16 cellular contexts compared by ENCODE assay signal in the genomic region with DNA sequence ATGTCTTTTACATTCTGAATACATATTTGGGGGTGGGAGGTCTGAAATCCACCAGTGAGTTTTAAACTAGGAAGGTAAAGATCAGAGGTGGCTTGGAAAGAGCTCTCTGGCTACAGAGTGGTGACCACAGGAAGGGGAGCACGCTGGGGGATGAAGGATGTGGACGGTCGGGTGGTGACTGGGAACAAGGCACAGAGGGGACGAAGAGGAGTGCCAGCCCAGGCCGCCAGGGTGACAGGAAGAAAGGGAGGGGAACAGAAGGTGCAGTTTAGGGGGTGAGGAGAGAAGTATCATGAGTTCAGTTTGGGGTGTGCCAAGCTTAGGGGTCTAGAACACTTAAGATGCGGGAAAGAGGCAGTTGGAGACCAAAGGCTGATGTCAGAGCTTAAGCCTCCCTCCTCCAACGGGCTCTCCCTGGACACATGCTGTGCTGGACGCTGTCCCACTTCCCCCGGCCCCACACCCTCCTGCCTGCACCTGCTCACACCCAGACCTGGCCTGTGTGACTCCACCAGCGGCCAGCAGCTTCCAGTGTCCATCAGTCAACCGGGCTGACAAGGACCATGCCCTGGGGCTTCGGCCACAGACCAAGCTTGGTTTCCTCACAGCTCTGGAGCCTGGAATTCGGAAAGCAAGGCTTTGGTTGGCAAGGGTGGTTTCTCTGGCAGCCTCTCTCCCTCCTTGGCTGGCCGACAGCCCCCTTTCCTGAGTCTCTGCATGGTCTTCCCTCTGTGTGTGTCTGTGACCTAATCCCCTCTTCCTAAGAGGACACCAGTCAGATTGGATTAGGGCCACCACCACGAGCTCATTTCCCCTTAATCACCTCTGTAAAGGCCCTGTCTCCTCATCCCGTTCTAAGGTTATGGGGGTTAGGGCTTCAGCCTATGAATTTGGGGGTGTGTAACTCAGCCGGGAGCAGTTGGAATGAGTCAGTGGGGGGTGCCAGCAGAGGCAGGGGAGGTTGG.
A peak's percentile ranks its signal among the peaks of the same experiment; 100 is the strongest.
DNase-seq lines count a peak whose midpoint lies in the region; ATAC-seq, FAIRE-seq and TF ChIP-seq lines count a peak whose summit lies in the region.
"Had no signal": no experiment of that assay in that cellular context is flagged by ENCODE, and none has a peak within 500 bp of the region (broad histone marks: within the 10 kb centered on the region; RNA-seq: fewer than 3 reads in every experiment).

No MANE protein-coding gene starts in this region.

- TF ChIP-seq CTCF in GM23338 (conservative IDR thresholded peaks at IDR 0.05; ENCODE audit: low read depth in 2 of 2) (no peak), WERI-Rb-1 (IDR thresholded peaks at IDR 0.05; ENCODE audit: low read depth, low read length) (no peak), pancreas (IDR thresholded peaks at IDR 0.05) (no peak), upper lobe of right lung (IDR thresholded peaks at IDR 0.05) (no peak), GM20000 (IDR thresholded peaks at IDR 0.05; ENCODE audit: extremely low read depth, missing control alignments) (no peak)

- no peaks in the 10 kb centered on the region for H3K27me3 ChIP-seq in GM23338 (ENCODE audit: insufficient read depth)
- no peaks in the 10 kb centered on the region for H3K27me3 ChIP-seq in MG63
- no peaks in the 10 kb centered on the region for H3K27me3 ChIP-seq in WERI-Rb-1 (ENCODE audit: insufficient read depth, low read depth, severe bottlenecking)
- no peaks in the 10 kb centered on the region for H3K27me3 ChIP-seq in pancreas
- no peaks in the 10 kb centered on the region for H3K27me3 ChIP-seq in upper lobe of right lung
- H3K27me3 ChIP-seq: tibial nerve had no signal

- no peak overlapping the region for H3K4me2 ChIP-seq in GM23338

- DNase-seq in GM23338 (ENCODE audit: low spot score) (no peak), MG63 (peak; percentile 39), WERI-Rb-1 (peak; percentile 91), pancreas (peak in 3 of 6 donors; percentile 34 to 56 (median 39)), RPMI8226 (no peak), upper lobe of right lung (no peak), GM20000 (ENCODE audit: low spot score) (no peak)
- DNase-seq: activated CD4-positive, alpha-beta memory T cell treated with anti-CD3 and anti-CD28 coated beads, Interleukin-2, amount 10 ng/mL, durations not matched to agents 7 days and 5 days; mammary epithelial cell; natural killer cell; NCI-H2081; NCI-H524 treated with DMSO at 0.1 percent for 48 hours had no signal

- intact Hi-C loops in pancreas (cut with DNase I): no loop called here
- intact Hi-C loops in upper lobe of right lung (cut with DNase I): no loop called here

- no peaks in the 10 kb centered on the region for H3K9me3 ChIP-seq in MG63
- no peaks in the 10 kb centered on the region for H3K9me3 ChIP-seq in WERI-Rb-1 (ENCODE audit: severe bottlenecking)
- no peaks in the 10 kb centered on the region for H3K9me3 ChIP-seq in pancreas
- H3K9me3 ChIP-seq in upper lobe of right lung: no peaks in the 10 kb centered on the region
- H3K9me3 ChIP-seq: tibial nerve had no signal

- no peak for ATAC-seq in GM23338
- peak; percentile 71 to 78 (median 76) for ATAC-seq in pancreas
- ATAC-seq in upper lobe of right lung: no peak
- ATAC-seq in HG03439 (IDR thresholded peaks at IDR 0.05; ENCODE audit: unreplicated experiment): no peak
- ATAC-seq: natural killer cell; stimulated activated memory B cell treated with anti-CD40 and anti-IgM and Interleukin-4, amounts not matched to agents 10 μg/mL and 1 μg/mL and 100 μg/mL, for 72 hours had no signal

- peaks cover 8% of the 10 kb centered on the region for H3K27me3 Mint-ChIP-seq in GM23338 (ENCODE audit: insufficient read depth, low read depth, poor library complexity)

- H3K27ac Mint-ChIP-seq in GM23338: peak overlapping the region; percentile 29; the same call in 1 of the 2 replicates
- H3K27ac Mint-ChIP-seq: activated CD4-positive, alpha-beta memory T cell treated with anti-CD3 and anti-CD28 coated beads, Interleukin-2, amount 10 ng/mL, durations not matched to agents 7 days and 5 days; natural killer cell; stimulated activated memory B cell treated with anti-CD40 and anti-IgM and Interleukin-4, amounts not matched to agents 10 μg/mL and 1 μg/mL and 100 μg/mL, for 72 hours had no signal

- H3K27ac ChIP-seq in GM23338 (ENCODE audit: low read depth): no peak overlapping the region
- H3K27ac ChIP-seq in WERI-Rb-1: peak overlapping the region; percentile 89
- no peak overlapping the region for H3K27ac ChIP-seq in pancreas
- no peak overlapping the region for H3K27ac ChIP-seq in upper lobe of right lung
- H3K27ac ChIP-seq: tibial nerve had no signal

- no peak overlapping the region for H3K4me3 ChIP-seq in GM23338
- no peak overlapping the region for H3K4me3 ChIP-seq in MG63
- H3K4me3 ChIP-seq in WERI-Rb-1 (ENCODE audit: low read depth, low read length): peak overlapping the region; percentile 17
- no peak overlapping the region for H3K4me3 ChIP-seq in pancreas
- H3K4me3 ChIP-seq in upper lobe of right lung: no peak overlapping the region
- H3K4me3 ChIP-seq: tibial nerve had no signal

- no peaks in the 10 kb centered on the region for H3F3A ChIP-seq in GM23338 (replicated peaks; ENCODE audit: low read depth)

- H3K4me1 ChIP-seq in GM23338 (ENCODE audit: insufficient read depth) (no peaks in the 10 kb centered on the region), pancreas (no peaks in the 10 kb centered on the region), upper lobe of right lung (no peaks in the 10 kb centered on the region)
- H3K4me1 ChIP-seq: tibial nerve had no signal

- no peaks in the 10 kb centered on the region for H3K9me2 ChIP-seq in GM23338 (ENCODE audit: insufficient read depth)

- no peaks in the 10 kb centered on the region for H4K20me1 ChIP-seq in GM23338 (replicated peaks; ENCODE audit: insufficient read depth)

- WGBS in pancreas, 2 donors: 57 to 59% methylated on average over 17 of the region's 17 CpGs

- H3K9me3 Mint-ChIP-seq in GM23338: no peaks in the 10 kb centered on the region
- H3K9me3 Mint-ChIP-seq: natural killer cell had no signal

- H3K4me3 Mint-ChIP-seq in GM23338: no peak overlapping the region
- H3K4me3 Mint-ChIP-seq: activated CD4-positive, alpha-beta memory T cell treated with anti-CD3 and anti-CD28 coated beads, Interleukin-2, amount 10 ng/mL, durations not matched to agents 7 days and 5 days; natural killer cell; stimulated activated memory B cell treated with anti-CD40 and anti-IgM and Interleukin-4, amounts not matched to agents 10 μg/mL and 1 μg/mL and 100 μg/mL, for 72 hours had no signal

- no peaks in the 10 kb centered on the region for H3K36me3 Mint-ChIP-seq in GM23338 (ENCODE audit: low read depth)
- H3K36me3 Mint-ChIP-seq: natural killer cell had no signal

- H3K79me2 ChIP-seq in GM23338 (replicated peaks; ENCODE audit: insufficient read depth): no peaks in the 10 kb centered on the region

- H3K4me1 Mint-ChIP-seq in GM23338: peaks cover 26% of the 10 kb centered on the region

- H3K36me3 ChIP-seq in GM23338 (ENCODE audit: insufficient read depth) (no peaks in the 10 kb centered on the region), MG63 (no peaks in the 10 kb centered on the region), WERI-Rb-1 (no peaks in the 10 kb centered on the region), pancreas (no peaks in the 10 kb centered on the region), upper lobe of right lung (no peaks in the 10 kb centered on the region)
- H3K36me3 ChIP-seq: tibial nerve had no signal

- no peak overlapping the region for H2AFZ ChIP-seq in GM23338

- no peak for FAIRE-seq in pancreas (lab: Jason Lieb, UNC)
- FAIRE-seq: RCC 7860 had no signal

TF ChIP-seq in GM23338, 12 proteins besides CTCF, POLR2A, EP300 and RAD21 (continues in another document):
- TF ChIP-seq, protein P1, sequence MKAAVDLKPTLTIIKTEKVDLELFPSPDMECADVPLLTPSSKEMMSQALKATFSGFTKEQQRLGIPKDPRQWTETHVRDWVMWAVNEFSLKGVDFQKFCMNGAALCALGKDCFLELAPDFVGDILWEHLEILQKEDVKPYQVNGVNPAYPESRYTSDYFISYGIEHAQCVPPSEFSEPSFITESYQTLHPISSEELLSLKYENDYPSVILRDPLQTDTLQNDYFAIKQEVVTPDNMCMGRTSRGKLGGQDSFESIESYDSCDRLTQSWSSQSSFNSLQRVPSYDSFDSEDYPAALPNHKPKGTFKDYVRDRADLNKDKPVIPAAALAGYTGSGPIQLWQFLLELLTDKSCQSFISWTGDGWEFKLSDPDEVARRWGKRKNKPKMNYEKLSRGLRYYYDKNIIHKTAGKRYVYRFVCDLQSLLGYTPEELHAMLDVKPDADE (IDR thresholded peaks at IDR 0.05): no peak
- TF ChIP-seq ZNF114 (CRISPR knock-in tag; IDR thresholded peaks at IDR 0.05): no peak

Comparison
In these comparisons a context has a peak if more than half of its experiments do, and no peak if none do; other contexts are left out.
1. ATAC-seq: peak in pancreas (4 of 4); none in GM23338 (single experiment), upper lobe of right lung (single experiment) and HG03439 (single experiment).
2. DNase-seq: peak in MG63 (single experiment) and WERI-Rb-1 (single experiment); none in GM23338 (single experiment), RPMI8226 (single experiment), upper lobe of right lung (single experiment) and GM20000 (single experiment).